Comparison of ENCODE assay signal across 22 cellular contexts in the genomic region with DNA sequence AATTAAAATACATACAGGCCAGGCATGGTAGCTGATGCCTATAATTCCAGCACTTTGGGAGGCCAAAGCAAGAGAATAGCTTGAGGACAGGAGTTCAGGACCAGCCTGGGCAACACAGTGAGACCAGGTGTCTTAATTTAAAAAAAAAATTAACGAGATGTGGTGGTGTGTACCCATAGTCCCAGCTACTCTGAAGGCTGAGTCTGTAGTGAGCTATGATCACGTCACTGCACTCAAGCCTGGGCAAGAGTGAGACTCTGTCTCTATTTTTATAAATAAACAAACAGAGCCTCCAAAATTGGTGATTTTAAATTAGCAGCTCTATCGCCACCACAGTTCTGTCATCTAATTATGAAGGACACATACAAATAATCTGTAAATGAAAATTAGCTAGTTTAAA. TPM values are rescaled to one million over a fixed set of nuclear protein-coding genes. Genes with fewer than 3 reads are reported as not detected.
DNase-seq lines count a peak whose midpoint lies in the region; ATAC-seq and TF ChIP-seq lines count a peak whose summit lies in the region.
"Had no signal": no experiment of that assay in that cellular context is flagged by ENCODE, and none has a peak within 500 bp of the region (broad histone marks: within the 10 kb centered on the region; RNA-seq: fewer than 3 reads in every experiment).

No MANE protein-coding gene starts in this region.

- 67 to 90% (median 76%) methylated on average over 3 of the region's 3 CpGs for WGBS in heart left ventricle, 4 donors
- WGBS in body of pancreas, 2 donors = 50 to 59% methylated on average over 3 of the region's 3 CpGs
- WGBS in hepatocyte (ENCODE audit: low lambda C conversion rate, missing lambda C conversion rate) = 88% methylated on average over 3 of the region's 3 CpGs

- no peak overlapping the region for H2AFZ ChIP-seq in hepatocyte

- intact Hi-C loops in heart left ventricle (cut with DNase I) (loop anchor here in 1 of 10 donors (5.0 kb wide), 1 partner anchor 35 kb away; no protein-coding TSS in a partner anchor), left ventricle myocardium inferior (cut with micrococcal nuclease) (no loop called here), body of pancreas (cut with DNase I) (no loop called here)

- H3K4me2 ChIP-seq in hepatocyte = no peak overlapping the region

- H3K36me3 ChIP-seq in heart left ventricle (no peaks in the 10 kb centered on the region), left ventricle myocardium inferior (no peaks in the 10 kb centered on the region), body of pancreas (replicated peaks in 1 of 2; ENCODE audit: insufficient read depth in 1 of 2, low read depth in 2 of 2) (no peaks in the 10 kb centered on the region), hepatocyte (replicated peaks; ENCODE audit: insufficient read depth, low read depth) (no peaks in the 10 kb centered on the region)
- H3K36me3 ChIP-seq: Peyer's patch had no signal

- H3K27me3 ChIP-seq in heart left ventricle (no peaks in the 10 kb centered on the region), left ventricle myocardium inferior (ENCODE audit: low read depth) (no peaks in the 10 kb centered on the region), body of pancreas (no peaks in the 10 kb centered on the region), hepatocyte (no peaks in the 10 kb centered on the region)
- H3K27me3 ChIP-seq: Peyer's patch, SJSA1 had no signal

- no peak for DNase-seq in heart left ventricle
- DNase-seq in left ventricle myocardium inferior = no peak
- no peak for DNase-seq in body of pancreas
- no peak for DNase-seq in hepatocyte (ENCODE audit: low spot score)
- no peak for DNase-seq in substantia nigra (lab: John Stamatoyannopoulos, UW)
- no peak for DNase-seq in DMS153 treated with DMSO at 0.1 percent for 48 hours (lab: John Stamatoyannopoulos, UW; ENCODE audit: unreplicated experiment)
- DNase-seq in DMS79 treated with DMSO at 0.1 percent for 48 hours (lab: John Stamatoyannopoulos, UW) = no peak
- DNase-seq: AML-193; DMS53; EL; GOT3; HCEC 1CT; NCI-H1694; NCI-H2081; NCI-H2171; NCI-H345; NCI-H524; NCI-H774; NK-92 treated with Interleukin-12 subunit alpha and Interleukin-12 subunit beta, amount 100 ng/mL, for 24 hours; Peyer's patch had no signal

- H3K79me2 ChIP-seq in hepatocyte = peaks cover 75% of the 10 kb centered on the region

- peaks cover 3% of the 10 kb centered on the region for H4K20me1 ChIP-seq in hepatocyte (ENCODE audit: insufficient read depth, poor library complexity, severe bottlenecking)

- no peaks in the 10 kb centered on the region for H3K9me3 ChIP-seq in heart left ventricle
- no peaks in the 10 kb centered on the region for H3K9me3 ChIP-seq in left ventricle myocardium inferior (replicated peaks)
- H3K9me3 ChIP-seq in body of pancreas = no peaks in the 10 kb centered on the region
- no peaks in the 10 kb centered on the region for H3K9me3 ChIP-seq in hepatocyte (ENCODE audit: low read depth)
- H3K9me3 ChIP-seq: Peyer's patch, SJSA1 had no signal

- no peak for TF ChIP-seq POLR2A in heart left ventricle (IDR thresholded peaks at IDR 0.05)
- no peak for TF ChIP-seq POLR2A in body of pancreas (IDR thresholded peaks at IDR 0.05)

- no peaks in the 10 kb centered on the region for H3K9me2 ChIP-seq in hepatocyte (replicated peaks; ENCODE audit: insufficient read depth)

- no peak overlapping the region for H3K27ac ChIP-seq in heart left ventricle
- no peak overlapping the region for H3K27ac ChIP-seq in left ventricle myocardium inferior (replicated peaks)
- peak overlapping the region; percentile 30 to 86 (median 80) for H3K27ac ChIP-seq in body of pancreas
- H3K27ac ChIP-seq in hepatocyte = peak overlapping the region; percentile 35
- peak overlapping the region; percentile 37 for H3K27ac ChIP-seq in substantia nigra (ENCODE audit: low read depth, low read length, poor library complexity, severe bottlenecking)
- H3K27ac ChIP-seq: SJSA1 had no signal

- H3K4me1 ChIP-seq in heart left ventricle (peaks cover 0 to 36% (median 15%) of the 10 kb centered on the region in 12 donors), left ventricle myocardium inferior (peaks cover 44% of the 10 kb centered on the region), body of pancreas (peaks cover 62% of the 10 kb centered on the region), hepatocyte (ENCODE audit: insufficient read depth) (peaks cover 35% of the 10 kb centered on the region)

- no peak for TF ChIP-seq CTCF in heart left ventricle (IDR thresholded peaks at IDR 0.05)
- no peak for TF ChIP-seq CTCF in left ventricle myocardium inferior (IDR thresholded peaks at IDR 0.05; ENCODE audit: borderline replicate concordance)
- no peak for TF ChIP-seq CTCF in body of pancreas (IDR thresholded peaks at IDR 0.05)
- TF ChIP-seq CTCF in hepatocyte (IDR thresholded peaks at IDR 0.05; ENCODE audit: poor library complexity) = no peak

- no peak overlapping the region for H3K4me3 ChIP-seq in heart left ventricle
- H3K4me3 ChIP-seq in left ventricle myocardium inferior = no peak overlapping the region
- H3K4me3 ChIP-seq in body of pancreas = no peak overlapping the region
- H3K4me3 ChIP-seq in hepatocyte = no peak overlapping the region
- H3K4me3 ChIP-seq: Peyer's patch, SJSA1 had no signal

- ATAC-seq in heart left ventricle (peak; percentile 48 to 63 (median 60)), body of pancreas (no peak), HG02981 (IDR thresholded peaks at IDR 0.05; ENCODE audit: unreplicated experiment) (no peak)

RNA-seq across cellular contexts. Expression of a gene that starts 37.9 kb away (rescaled TPM):
- total RNA-seq in heart left ventricle (10 to 100 TPM; 15.6 to 43.8 (median 26.5) TPM), left ventricle myocardium inferior (23.2 TPM), body of pancreas (100 to 1,000 TPM in 1 of 2 donors, 10 to 100 TPM in 1; 74.7 to 106 TPM), hepatocyte (63.0 and 69.5 TPM in 2 replicates)
- polyA plus RNA-seq in heart left ventricle (10 to 100 TPM; 25.0 to 34.3 TPM), hepatocyte (150 and 187 TPM in 2 replicates)

RNA-seq across cellular contexts. Expression of a gene that starts 54.7 kb away (rescaled TPM):
- total RNA-seq in heart left ventricle = 1 to 10 TPM in 3 of 9 donors, under 1 TPM in 6; 0.19 to 3.1 (median 0.36) TPM
- polyA plus RNA-seq in heart left ventricle = under 1 TPM; 0.15 to 0.47 TPM
- total RNA-seq in left ventricle myocardium inferior = 0.41 TPM
- total RNA-seq in body of pancreas = under 1 TPM; 0.78 to 0.99 TPM
- total RNA-seq in hepatocyte = 4.9 and 6.5 TPM in 2 replicates
- polyA plus RNA-seq in hepatocyte = 3.5 and 7.6 TPM in 2 replicates

Comparison
In these comparisons a context has a peak if more than half of its experiments do, and no peak if none do; other contexts are left out.
1. ATAC-seq: peak in heart left ventricle (4 of 4); none in body of pancreas (single experiment) and HG02981 (single experiment).
2. H3K27ac ChIP-seq: peak in body of pancreas (4 of 4), hepatocyte (single experiment) and substantia nigra (single experiment); none in heart left ventricle (0 of 12) and left ventricle myocardium inferior (single experiment).